Comparison of ENCODE assay signal across 2 cellular contexts in the genomic region with DNA sequence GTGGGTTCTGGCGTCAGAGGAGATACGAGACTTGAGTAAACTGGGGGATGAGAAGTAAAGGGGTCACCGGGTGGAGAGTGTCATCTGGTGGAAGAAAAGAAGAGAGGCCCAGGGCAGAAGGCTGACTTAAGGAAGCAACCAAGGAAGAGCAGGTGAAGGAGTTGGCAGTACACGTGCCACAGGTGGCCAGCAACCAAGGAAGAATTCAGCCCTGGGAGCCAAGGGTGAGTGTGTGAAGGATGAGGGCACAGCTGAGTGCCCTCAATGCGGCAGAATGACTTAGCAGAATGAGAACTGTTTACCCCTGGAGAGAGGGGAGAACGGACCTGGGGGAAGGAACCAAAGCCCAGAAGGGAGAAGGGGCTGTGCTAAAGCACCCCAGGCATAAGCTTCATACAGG.
TF ChIP-seq lines count a peak whose summit lies in the region.

No MANE protein-coding gene starts in this region.

TF ChIP-seq in HEK293, 187 proteins besides CTCF, POLR2A, EP300 and RAD21 (continued from another document):
- TF ChIP-seq SALL2 (tag by site-specific recombination; IDR thresholded peaks at IDR 0.05; ENCODE audit: borderline replicate concordance), result no peak
- TF ChIP-seq SCRT2 (tag by site-specific recombination; IDR thresholded peaks at IDR 0.05), result peak; percentile 73
- TF ChIP-seq ZNF791 (tag by site-specific recombination; IDR thresholded peaks at IDR 0.05), result no peak
- TF ChIP-seq ZNF140 (tag by site-specific recombination; IDR thresholded peaks at IDR 0.05), result no peak

TF ChIP-seq in GM12878, 131 proteins besides CTCF, POLR2A, EP300 and RAD21 (continued from another document):
- TF ChIP-seq, protein P1, sequence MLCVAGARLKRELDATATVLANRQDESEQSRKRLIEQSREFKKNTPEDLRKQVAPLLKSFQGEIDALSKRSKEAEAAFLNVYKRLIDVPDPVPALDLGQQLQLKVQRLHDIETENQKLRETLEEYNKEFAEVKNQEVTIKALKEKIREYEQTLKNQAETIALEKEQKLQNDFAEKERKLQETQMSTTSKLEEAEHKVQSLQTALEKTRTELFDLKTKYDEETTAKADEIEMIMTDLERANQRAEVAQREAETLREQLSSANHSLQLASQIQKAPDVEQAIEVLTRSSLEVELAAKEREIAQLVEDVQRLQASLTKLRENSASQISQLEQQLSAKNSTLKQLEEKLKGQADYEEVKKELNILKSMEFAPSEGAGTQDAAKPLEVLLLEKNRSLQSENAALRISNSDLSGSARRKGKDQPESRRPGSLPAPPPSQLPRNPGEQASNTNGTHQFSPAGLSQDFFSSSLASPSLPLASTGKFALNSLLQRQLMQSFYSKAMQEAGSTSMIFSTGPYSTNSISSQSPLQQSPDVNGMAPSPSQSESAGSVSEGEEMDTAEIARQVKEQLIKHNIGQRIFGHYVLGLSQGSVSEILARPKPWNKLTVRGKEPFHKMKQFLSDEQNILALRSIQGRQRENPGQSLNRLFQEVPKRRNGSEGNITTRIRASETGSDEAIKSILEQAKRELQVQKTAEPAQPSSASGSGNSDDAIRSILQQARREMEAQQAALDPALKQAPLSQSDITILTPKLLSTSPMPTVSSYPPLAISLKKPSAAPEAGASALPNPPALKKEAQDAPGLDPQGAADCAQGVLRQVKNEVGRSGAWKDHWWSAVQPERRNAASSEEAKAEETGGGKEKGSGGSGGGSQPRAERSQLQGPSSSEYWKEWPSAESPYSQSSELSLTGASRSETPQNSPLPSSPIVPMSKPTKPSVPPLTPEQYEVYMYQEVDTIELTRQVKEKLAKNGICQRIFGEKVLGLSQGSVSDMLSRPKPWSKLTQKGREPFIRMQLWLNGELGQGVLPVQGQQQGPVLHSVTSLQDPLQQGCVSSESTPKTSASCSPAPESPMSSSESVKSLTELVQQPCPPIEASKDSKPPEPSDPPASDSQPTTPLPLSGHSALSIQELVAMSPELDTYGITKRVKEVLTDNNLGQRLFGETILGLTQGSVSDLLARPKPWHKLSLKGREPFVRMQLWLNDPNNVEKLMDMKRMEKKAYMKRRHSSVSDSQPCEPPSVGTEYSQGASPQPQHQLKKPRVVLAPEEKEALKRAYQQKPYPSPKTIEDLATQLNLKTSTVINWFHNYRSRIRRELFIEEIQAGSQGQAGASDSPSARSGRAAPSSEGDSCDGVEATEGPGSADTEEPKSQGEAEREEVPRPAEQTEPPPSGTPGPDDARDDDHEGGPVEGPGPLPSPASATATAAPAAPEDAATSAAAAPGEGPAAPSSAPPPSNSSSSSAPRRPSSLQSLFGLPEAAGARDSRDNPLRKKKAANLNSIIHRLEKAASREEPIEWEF (IDR thresholded peaks at IDR 0.05; ENCODE audit: insufficient replicate concordance, low read depth, low read length), result no peak
- TF ChIP-seq TAF1 (IDR thresholded peaks at IDR 0.05; ENCODE audit: borderline replicate concordance, low read depth, low read length) (no peak), MTA2 (IDR thresholded peaks at IDR 0.05; ENCODE audit: low read depth) (no peak), FOXK2 (IDR thresholded peaks at IDR 0.05) (no peak)
